ENCODE assay signal across 1 cellular context in genomic region chr11:65419773-65420481, GRCh38.
TF ChIP-seq lines count a peak whose summit lies in the region.

No MANE protein-coding gene starts in this region.

TF ChIP-seq in HEK293, 187 proteins besides CTCF, POLR2A, EP300 and RAD21 (continued from another document and continues in another):
- TF ChIP-seq TSHZ1 (tag by site-specific recombination; IDR thresholded peaks at IDR 0.05; ENCODE audit: borderline replicate concordance), result no peak
- no peak for TF ChIP-seq ZNF133 (tag by site-specific recombination; IDR thresholded peaks at IDR 0.05)
- TF ChIP-seq ZNF660 (tag by site-specific recombination; IDR thresholded peaks at IDR 0.05), result peak; percentile 18; the same call in 1 of the 2 replicates
- no peak for TF ChIP-seq MZF1 (tag by site-specific recombination; IDR thresholded peaks at IDR 0.05; ENCODE audit: borderline replicate concordance)
- TF ChIP-seq RBAK (tag by site-specific recombination; IDR thresholded peaks at IDR 0.05), result no peak
- TF ChIP-seq GFI1B (tag by site-specific recombination; IDR thresholded peaks at IDR 0.05), result no peak
- TF ChIP-seq ZNF707 (tag by site-specific recombination; IDR thresholded peaks at IDR 0.05), result no peak
- TF ChIP-seq ZNF580 (tag by site-specific recombination; IDR thresholded peaks at IDR 0.05), result no peak
- TF ChIP-seq KLF7 (tag by site-specific recombination; IDR thresholded peaks at IDR 0.05; ENCODE audit: borderline replicate concordance), result no peak; the same call in 1 of the 2 replicates
- no peak for TF ChIP-seq ZNF501 (tag by site-specific recombination; IDR thresholded peaks at IDR 0.05)
- TF ChIP-seq ZNF292 (tag by site-specific recombination; IDR thresholded peaks at IDR 0.05; ENCODE audit: borderline replicate concordance, low read depth), result no peak
- no peak for TF ChIP-seq ZBTB7A (tag by site-specific recombination; IDR thresholded peaks at IDR 0.05; ENCODE audit: low read depth)
- TF ChIP-seq KLF8 (tag by site-specific recombination; IDR thresholded peaks at IDR 0.05), result 0 out of 2 replicates have a peak, but pooled peaks have one; percentile 57
- TF ChIP-seq ZNF626 (tag by site-specific recombination; IDR thresholded peaks at IDR 0.05), result no peak
- TF ChIP-seq KLF10 (tag by site-specific recombination; IDR thresholded peaks at IDR 0.05), result no peak
- TF ChIP-seq ZNF791 (tag by site-specific recombination; IDR thresholded peaks at IDR 0.05), result no peak
- no peak for TF ChIP-seq ZFP69B (tag by site-specific recombination; IDR thresholded peaks at IDR 0.05)
- TF ChIP-seq, protein P1, sequence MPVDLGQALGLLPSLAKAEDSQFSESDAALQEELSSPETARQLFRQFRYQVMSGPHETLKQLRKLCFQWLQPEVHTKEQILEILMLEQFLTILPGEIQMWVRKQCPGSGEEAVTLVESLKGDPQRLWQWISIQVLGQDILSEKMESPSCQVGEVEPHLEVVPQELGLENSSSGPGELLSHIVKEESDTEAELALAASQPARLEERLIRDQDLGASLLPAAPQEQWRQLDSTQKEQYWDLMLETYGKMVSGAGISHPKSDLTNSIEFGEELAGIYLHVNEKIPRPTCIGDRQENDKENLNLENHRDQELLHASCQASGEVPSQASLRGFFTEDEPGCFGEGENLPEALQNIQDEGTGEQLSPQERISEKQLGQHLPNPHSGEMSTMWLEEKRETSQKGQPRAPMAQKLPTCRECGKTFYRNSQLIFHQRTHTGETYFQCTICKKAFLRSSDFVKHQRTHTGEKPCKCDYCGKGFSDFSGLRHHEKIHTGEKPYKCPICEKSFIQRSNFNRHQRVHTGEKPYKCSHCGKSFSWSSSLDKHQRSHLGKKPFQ (tag by site-specific recombination; IDR thresholded peaks at IDR 0.05), result no peak
- TF ChIP-seq BCL11A (tag by site-specific recombination; IDR thresholded peaks at IDR 0.05; ENCODE audit: low read depth), result no peak
- peak; percentile 29; the same call in 1 of the 2 replicates for TF ChIP-seq ZNF449 (tag by site-specific recombination; IDR thresholded peaks at IDR 0.05)
- no peak for TF ChIP-seq ZNF544 (tag by site-specific recombination; IDR thresholded peaks at IDR 0.05)
- no peak for TF ChIP-seq ZNF777 (tag by site-specific recombination; IDR thresholded peaks at IDR 0.05; ENCODE audit: borderline replicate concordance)
- no peak for TF ChIP-seq ZNF24 (tag by site-specific recombination; IDR thresholded peaks at IDR 0.05)
- TF ChIP-seq ZNF747 (tag by site-specific recombination; IDR thresholded peaks at IDR 0.05), result no peak
- TF ChIP-seq ZNF202 (tag by site-specific recombination; IDR thresholded peaks at IDR 0.05; ENCODE audit: borderline replicate concordance), result no peak
- TF ChIP-seq, protein P2, sequence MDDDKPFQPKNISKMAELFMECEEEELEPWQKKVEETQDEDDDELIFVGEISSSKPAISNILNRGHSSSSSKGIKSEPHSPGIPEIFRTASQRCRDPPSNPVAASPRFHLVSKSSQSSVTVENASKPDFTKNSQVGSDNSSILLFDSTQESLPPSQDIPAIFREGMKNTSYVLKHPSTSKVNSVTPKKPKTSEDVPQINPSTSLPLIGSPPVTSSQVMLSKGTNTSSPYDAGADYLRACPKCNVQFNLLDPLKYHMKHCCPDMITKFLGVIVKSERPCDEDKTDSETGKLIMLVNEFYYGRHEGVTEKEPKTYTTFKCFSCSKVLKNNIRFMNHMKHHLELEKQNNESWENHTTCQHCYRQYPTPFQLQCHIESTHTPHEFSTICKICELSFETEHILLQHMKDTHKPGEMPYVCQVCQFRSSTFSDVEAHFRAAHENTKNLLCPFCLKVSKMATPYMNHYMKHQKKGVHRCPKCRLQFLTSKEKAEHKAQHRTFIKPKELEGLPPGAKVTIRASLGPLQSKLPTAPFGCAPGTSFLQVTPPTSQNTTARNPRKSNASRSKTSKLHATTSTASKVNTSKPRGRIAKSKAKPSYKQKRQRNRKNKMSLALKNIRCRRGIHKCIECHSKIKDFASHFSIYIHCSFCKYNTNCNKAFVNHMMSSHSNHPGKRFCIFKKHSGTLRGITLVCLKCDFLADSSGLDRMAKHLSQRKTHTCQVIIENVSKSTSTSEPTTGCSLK (tag by site-specific recombination; IDR thresholded peaks at IDR 0.05), result no peak
- TF ChIP-seq, protein P3, sequence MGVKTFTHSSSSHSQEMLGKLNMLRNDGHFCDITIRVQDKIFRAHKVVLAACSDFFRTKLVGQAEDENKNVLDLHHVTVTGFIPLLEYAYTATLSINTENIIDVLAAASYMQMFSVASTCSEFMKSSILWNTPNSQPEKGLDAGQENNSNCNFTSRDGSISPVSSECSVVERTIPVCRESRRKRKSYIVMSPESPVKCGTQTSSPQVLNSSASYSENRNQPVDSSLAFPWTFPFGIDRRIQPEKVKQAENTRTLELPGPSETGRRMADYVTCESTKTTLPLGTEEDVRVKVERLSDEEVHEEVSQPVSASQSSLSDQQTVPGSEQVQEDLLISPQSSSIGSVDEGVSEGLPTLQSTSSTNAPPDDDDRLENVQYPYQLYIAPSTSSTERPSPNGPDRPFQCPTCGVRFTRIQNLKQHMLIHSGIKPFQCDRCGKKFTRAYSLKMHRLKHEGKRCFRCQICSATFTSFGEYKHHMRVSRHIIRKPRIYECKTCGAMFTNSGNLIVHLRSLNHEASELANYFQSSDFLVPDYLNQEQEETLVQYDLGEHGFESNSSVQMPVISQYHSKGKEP (tag by site-specific recombination; IDR thresholded peaks at IDR 0.05), result no peak
- no peak for TF ChIP-seq ZFP37 (tag by site-specific recombination; IDR thresholded peaks at IDR 0.05)
- peak; percentile 54; the same call in 1 of the 2 replicates for TF ChIP-seq IKZF3 (tag by site-specific recombination; IDR thresholded peaks at IDR 0.05)
- TF ChIP-seq SCRT1 (tag by site-specific recombination; IDR thresholded peaks at IDR 0.05; ENCODE audit: borderline replicate concordance), result no peak
- no peak for TF ChIP-seq ZNF302 (tag by site-specific recombination; IDR thresholded peaks at IDR 0.05; ENCODE audit: low read depth)
- peak; percentile 55 for TF ChIP-seq SP2 (tag by site-specific recombination; IDR thresholded peaks at IDR 0.05)
- TF ChIP-seq ZNF223 (tag by site-specific recombination; IDR thresholded peaks at IDR 0.05), result no peak
- no peak for TF ChIP-seq ZNF37A (tag by site-specific recombination; IDR thresholded peaks at IDR 0.05)
- no peak for TF ChIP-seq ZNF184 (tag by site-specific recombination; IDR thresholded peaks at IDR 0.05)
- TF ChIP-seq ZNF16 (tag by site-specific recombination; IDR thresholded peaks at IDR 0.05; ENCODE audit: low read depth), result no peak
- no peak for TF ChIP-seq ZNF175 (tag by site-specific recombination; IDR thresholded peaks at IDR 0.05)
- no peak for TF ChIP-seq ZNF548 (tag by site-specific recombination; IDR thresholded peaks at IDR 0.05)
- no peak for TF ChIP-seq ZNF341 (tag by site-specific recombination; IDR thresholded peaks at IDR 0.05; ENCODE audit: low read depth)
- no peak for TF ChIP-seq ZNF514 (tag by site-specific recombination; IDR thresholded peaks at IDR 0.05)
- no peak for TF ChIP-seq ZNF843 (tag by site-specific recombination; IDR thresholded peaks at IDR 0.05)
- peak; percentile 47 for TF ChIP-seq ZIC2 (tag by site-specific recombination; IDR thresholded peaks at IDR 0.05)
- no peak for TF ChIP-seq ZNF394 (tag by site-specific recombination; IDR thresholded peaks at IDR 0.05; ENCODE audit: borderline replicate concordance)
- no peak for TF ChIP-seq ZNF529 (tag by site-specific recombination; IDR thresholded peaks at IDR 0.05; ENCODE audit: insufficient replicate concordance)
- no peak for TF ChIP-seq ZNF670 (tag by site-specific recombination; IDR thresholded peaks at IDR 0.05; ENCODE audit: low read depth)
- no peak for TF ChIP-seq ZNF112 (tag by site-specific recombination; IDR thresholded peaks at IDR 0.05)
- TF ChIP-seq ZSCAN4 (tag by site-specific recombination; IDR thresholded peaks at IDR 0.05), result no peak
- TF ChIP-seq FEZF1 (tag by site-specific recombination; IDR thresholded peaks at IDR 0.05), result no peak
- TF ChIP-seq ZBTB21 (tag by site-specific recombination; IDR thresholded peaks at IDR 0.05), result no peak
- TF ChIP-seq, protein P4, sequence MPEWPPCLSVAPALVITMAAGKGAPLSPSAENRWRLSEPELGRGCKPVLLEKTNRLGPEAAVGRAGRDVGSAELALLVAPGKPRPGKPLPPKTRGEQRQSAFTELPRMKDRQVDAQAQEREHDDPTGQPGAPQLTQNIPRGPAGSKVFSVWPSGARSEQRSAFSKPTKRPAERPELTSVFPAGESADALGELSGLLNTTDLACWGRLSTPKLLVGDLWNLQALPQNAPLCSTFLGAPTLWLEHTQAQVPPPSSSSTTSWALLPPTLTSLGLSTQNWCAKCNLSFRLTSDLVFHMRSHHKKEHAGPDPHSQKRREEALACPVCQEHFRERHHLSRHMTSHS (tag by site-specific recombination; IDR thresholded peaks at IDR 0.05), result no peak
- no peak for TF ChIP-seq ZNF555 (tag by site-specific recombination; conservative IDR thresholded peaks at IDR 0.05)
- no peak for TF ChIP-seq ZSCAN16 (tag by site-specific recombination; IDR thresholded peaks at IDR 0.05)
- TF ChIP-seq ATF2 (tag by site-specific recombination; IDR thresholded peaks at IDR 0.05; ENCODE audit: low read depth), result no peak
- TF ChIP-seq ZFP41 (tag by site-specific recombination; IDR thresholded peaks at IDR 0.05; ENCODE audit: borderline replicate concordance), result no peak
- TF ChIP-seq PBX3 (CRISPR knock-in tag; IDR thresholded peaks at IDR 0.05), result no peak
- TF ChIP-seq HOXA7 (CRISPR knock-in tag; IDR thresholded peaks at IDR 0.05; ENCODE audit: borderline replicate concordance), result no peak
- 0 out of 2 replicates have a peak, but pooled peaks have one; percentile 29 for TF ChIP-seq ZBTB48 (tag by site-specific recombination; IDR thresholded peaks at IDR 0.05)
- no peak for TF ChIP-seq ZNF155 (tag by site-specific recombination; IDR thresholded peaks at IDR 0.05)
- TF ChIP-seq ZBTB8A (tag by site-specific recombination; IDR thresholded peaks at IDR 0.05), result no peak
- TF ChIP-seq ZNF354C (tag by site-specific recombination; IDR thresholded peaks at IDR 0.05; ENCODE audit: borderline replicate concordance, low read depth), result no peak
